In the genomic region with DNA sequence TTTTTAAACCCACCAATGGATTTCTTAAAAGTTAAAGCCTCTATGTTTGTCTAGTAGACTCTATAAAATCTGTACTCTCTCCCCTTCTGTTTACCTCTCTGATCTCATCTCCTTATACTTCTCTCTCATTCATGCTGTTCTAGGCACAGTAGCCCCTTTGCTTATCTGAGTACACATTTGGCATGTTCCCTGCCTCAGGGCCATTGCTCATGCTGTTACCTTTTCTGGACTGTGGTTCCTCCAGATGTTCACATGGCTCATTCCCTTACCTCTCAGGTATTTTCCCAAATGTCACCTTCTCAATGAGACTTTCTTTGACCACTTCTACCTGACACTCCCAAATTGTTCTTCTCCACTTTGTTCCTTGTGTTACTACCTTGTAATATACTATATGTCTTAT, we compare ENCODE assay signal across 18 cellular contexts.
DNase-seq lines count a peak whose midpoint lies in the region; ATAC-seq and TF ChIP-seq lines count a peak whose summit lies in the region.
"Had no signal": no experiment of that assay in that cellular context is flagged by ENCODE, and none has a peak within 500 bp of the region (broad histone marks: within the 10 kb centered on the region; RNA-seq: fewer than 3 reads in every experiment).

No MANE protein-coding gene starts in this region.

- no peak overlapping the region for H4K8ac ChIP-seq in trophoblast cell (ENCODE audit: low read depth, low read length)

- no peak overlapping the region for H3K27ac Mint-ChIP-seq in MCF 10A (ENCODE audit: low read depth, unreplicated experiment)
- H3K27ac Mint-ChIP-seq: CD14-positive monocyte; CD4-positive, alpha-beta memory T cell had no signal

- H3K9me3 Mint-ChIP-seq in MCF 10A (ENCODE audit: unreplicated experiment): no peaks in the 10 kb centered on the region
- H3K9me3 Mint-ChIP-seq: CD14-positive monocyte; CD4-positive, alpha-beta memory T cell had no signal

- H3K36me3 Mint-ChIP-seq in MCF 10A (ENCODE audit: insufficient read depth, unreplicated experiment): peaks cover 9% of the 10 kb centered on the region

- H3K9me3 ChIP-seq in mammary epithelial cell (replicated peaks; ENCODE audit: insufficient read depth, low read length) (no peaks in the 10 kb centered on the region), trophoblast cell (ENCODE audit: insufficient read depth, low read depth, low read length) (peaks cover 2% of the 10 kb centered on the region)
- H3K9me3 ChIP-seq: BLaER1, HAP-1 had no signal

- no peak overlapping the region for H2AFZ ChIP-seq in mammary epithelial cell (ENCODE audit: low read depth, low read length)
- H2AFZ ChIP-seq in trophoblast cell (ENCODE audit: insufficient read depth, low read length, poor library complexity): no peak overlapping the region
- H2AFZ ChIP-seq: GM23248 had no signal

- H3K4me2 ChIP-seq in mammary epithelial cell (ENCODE audit: insufficient read depth, low read depth, low read length) (no peak overlapping the region), trophoblast cell (ENCODE audit: low read length) (no peak overlapping the region)
- H3K4me2 ChIP-seq: BLaER1 had no signal

- H3K79me1 ChIP-seq in trophoblast cell (ENCODE audit: low read length): peaks cover 7% of the 10 kb centered on the region

- H3K27me3 ChIP-seq in mammary epithelial cell (ENCODE audit: insufficient read depth, low read length) (no peaks in the 10 kb centered on the region), trophoblast cell (ENCODE audit: insufficient read depth, low read length) (no peaks in the 10 kb centered on the region)
- H3K27me3 ChIP-seq: BLaER1 had no signal

- H2BK120ac ChIP-seq in trophoblast cell (ENCODE audit: insufficient read depth, low read length, poor library complexity): no peak overlapping the region

- POLR2A ChIA-PET in MCF 10A (lab: Yijun Ruan, JAX): no interaction called here

- H3K27ac ChIP-seq in mammary epithelial cell (ENCODE audit: insufficient read depth, low read depth, low read length): no peak overlapping the region
- H3K27ac ChIP-seq in trophoblast cell (ENCODE audit: low read depth, low read length): no peak overlapping the region
- H3K27ac ChIP-seq: BLaER1, GM23248, HL-60 had no signal

- peaks cover 18% of the 10 kb centered on the region for H3K4me1 Mint-ChIP-seq in MCF 10A (ENCODE audit: insufficient read depth, unreplicated experiment)
- H3K4me1 Mint-ChIP-seq: CD14-positive monocyte; CD4-positive, alpha-beta memory T cell had no signal

- H3K23ac ChIP-seq in trophoblast cell (ENCODE audit: low read length): no peak overlapping the region

- ATAC-seq in GM21526 (IDR thresholded peaks at IDR 0.05; ENCODE audit: low FRiP score, unreplicated experiment) (no peak), GM21529 (IDR thresholded peaks at IDR 0.05; ENCODE audit: unreplicated experiment) (no peak)

- H4K91ac ChIP-seq in trophoblast cell (ENCODE audit: low read depth, low read length): no peak overlapping the region

- dilution Hi-C loops in mammary epithelial cell (cut with HindIII; ENCODE audit: low sequenced_read_pairs): no loop called here

- H3K79me2 ChIP-seq in mammary epithelial cell (ENCODE audit: insufficient read depth, low read length): no peaks in the 10 kb centered on the region
- H3K79me2 ChIP-seq in trophoblast cell (ENCODE audit: control insufficient read depth, insufficient read depth, low read length, poor library complexity): peaks cover 2% of the 10 kb centered on the region

- H3K18ac ChIP-seq in trophoblast cell (ENCODE audit: low read length): no peak overlapping the region

- peaks cover 5% of the 10 kb centered on the region for H3K4me1 ChIP-seq in mammary epithelial cell (ENCODE audit: insufficient read depth, low read length)
- peaks cover 5% of the 10 kb centered on the region in 2 experiments for H3K4me1 ChIP-seq in trophoblast cell (ENCODE audit: control insufficient read depth in 1 of 2, insufficient read depth in 2 of 2, low read length in 2 of 2)
- H3K4me1 ChIP-seq: BLaER1, HAP-1 had no signal

- H3K14ac ChIP-seq in trophoblast cell (ENCODE audit: low read length): no peak overlapping the region

- no peak overlapping the region for H3K4ac ChIP-seq in trophoblast cell (ENCODE audit: low read depth, low read length)

- peak overlapping the region; percentile 1 for H2BK12ac ChIP-seq in trophoblast cell (ENCODE audit: low read length)

- no peak overlapping the region for H3K9ac ChIP-seq in mammary epithelial cell (ENCODE audit: insufficient read depth, low read length)
- H3K9ac ChIP-seq in trophoblast cell (ENCODE audit: low read length): no peak overlapping the region
- H3K9ac ChIP-seq: BLaER1, GM23248 had no signal

- H3K4me3 Mint-ChIP-seq in MCF 10A (ENCODE audit: unreplicated experiment): no peak overlapping the region
- H3K4me3 Mint-ChIP-seq: CD14-positive monocyte; CD4-positive, alpha-beta memory T cell had no signal

- no peaks in the 10 kb centered on the region for H3K27me3 Mint-ChIP-seq in MCF 10A (ENCODE audit: insufficient read depth, unreplicated experiment)
- H3K27me3 Mint-ChIP-seq: CD4-positive, alpha-beta memory T cell had no signal

- in situ Hi-C loops in mammary epithelial cell (cut with MboI; ENCODE audit: low sequenced_read_pairs in 2 of 2): loop anchor here in 1 of 2 donors (25.0 kb wide), 1 partner anchor 542 kb away; the partner anchor contains the start of gene ADAMTS6

- CTCF ChIA-PET in mammary epithelial cell (lab: Charles Lee; ENCODE audit: low non-redundant PET) (no interaction called here), MCF 10A (lab: Yijun Ruan, JAX) (no interaction called here)

- no peaks in the 10 kb centered on the region for H4K20me1 ChIP-seq in mammary epithelial cell (ENCODE audit: insufficient read depth, low read length)
- H4K20me1 ChIP-seq: BLaER1 had no signal

- no peak overlapping the region for H4K12ac ChIP-seq in trophoblast cell (ENCODE audit: low read depth, low read length)

- H3K36me3 ChIP-seq in mammary epithelial cell (ENCODE audit: insufficient read depth, low read length) (no peaks in the 10 kb centered on the region), trophoblast cell (ENCODE audit: control insufficient read depth in 1 of 2, insufficient read depth in 2 of 2, low read length in 2 of 2) (peaks cover 0 to 4% of the 10 kb centered on the region in 2 experiments)
- H3K36me3 ChIP-seq: HAP-1 had no signal

- no TSS peak for BruUV-seq in mammary epithelial cell (replicated peaks; lab: Mats Ljungman, UMichigan)
- BruUV-seq in MCF 10A (replicated peaks; lab: Mats Ljungman, UMichigan): no TSS peak

- DNase-seq in mammary epithelial cell (peak; percentile 52), MCF 10A (ENCODE audit: unreplicated experiment) (no peak), epithelial cell of esophagus (ENCODE audit: low read depth) (peak; percentile 51), trophoblast cell (peak; percentile 87 to 89), NK-92 (lab: John Stamatoyannopoulos, UW; ENCODE audit: unreplicated experiment) (no peak)
- DNase-seq: 8988T; CD4-positive, alpha-beta memory T cell; DMS153; DMS79; GDM1; GM23248; IMR-90 had no signal

- intact Hi-C loops in mammary epithelial cell (cut with micrococcal nuclease): no loop called here
- intact Hi-C loops in MCF 10A (cut with micrococcal nuclease): no loop called here

- no peak overlapping the region for H3K4me3 ChIP-seq in mammary epithelial cell (replicated peaks in 1 of 3; ENCODE audit: insufficient read depth in 1 of 3, low read depth in 2 of 3, low read length in 3 of 3)
- no peak overlapping the region for H3K4me3 ChIP-seq in epithelial cell of esophagus (ENCODE audit: low read length)
- no peak overlapping the region for H3K4me3 ChIP-seq in trophoblast cell (ENCODE audit: low read depth, low read length)
- H3K4me3 ChIP-seq: BLaER1, GM23248, HAP-1 had no signal

- TF ChIP-seq CTCF in mammary epithelial cell (conservative IDR thresholded peaks at IDR 0.05 in 1 of 2, IDR thresholded peaks at IDR 0.05 in 1 of 2; ENCODE audit: extremely low read depth in 1 of 2, insufficient read depth in 1 of 2, low read depth in 1 of 2, low read length in 2 of 2) (no peak), MCF 10A (IDR thresholded peaks at IDR 0.05; ENCODE audit: unreplicated experiment) (no peak), epithelial cell of esophagus (IDR thresholded peaks at IDR 0.05; ENCODE audit: insufficient read depth, low read depth, low read length, missing control alignments) (no peak)

- no peak overlapping the region for H2AK5ac ChIP-seq in trophoblast cell (ENCODE audit: low read length)

- no peak overlapping the region for H2BK5ac ChIP-seq in trophoblast cell (ENCODE audit: low read depth, low read length, poor library complexity)

Comparison
In these comparisons a context has a peak if more than half of its experiments do, and no peak if none do; other contexts are left out.
1. DNase-seq: peak in mammary epithelial cell (single experiment), epithelial cell of esophagus (single experiment) and trophoblast cell (2 of 2); none in MCF 10A (single experiment) and NK-92 (single experiment).